Comparison of ENCODE assay signal across 8 cellular contexts in the genomic region with DNA sequence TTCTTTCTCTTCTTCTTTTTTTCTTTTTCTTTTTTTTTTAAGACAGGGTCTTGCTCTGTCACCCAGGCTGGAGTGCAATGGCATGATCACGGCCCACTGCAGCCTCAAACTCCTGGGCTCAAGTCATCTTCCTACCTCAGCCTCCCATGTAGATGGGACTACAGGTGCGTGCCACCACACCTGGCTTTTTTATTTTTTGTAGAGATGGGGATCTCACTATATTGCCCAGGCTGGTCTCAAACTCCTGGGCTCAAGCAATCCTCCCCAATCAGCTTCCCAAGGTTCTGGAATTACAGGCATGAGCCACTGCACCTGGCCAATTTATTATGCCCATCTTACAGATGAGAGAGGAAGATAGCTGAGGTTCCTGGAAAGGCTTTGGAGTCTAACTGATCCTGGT. TPM values are rescaled to one million over a fixed set of nuclear protein-coding genes. Genes with fewer than 3 reads are reported as not detected.
A peak's percentile ranks its signal among the peaks of the same experiment; 100 is the strongest.
DNase-seq lines count a peak whose midpoint lies in the region; ATAC-seq and TF ChIP-seq lines count a peak whose summit lies in the region.
"Not testable (repeated sequence)": the region's sequence is repeated elsewhere in the genome, so short reads cannot be mapped to it uniquely, and the experiment has no call there.

No MANE protein-coding gene starts in this region.

- TF ChIP-seq EP300 in sigmoid colon (IDR thresholded peaks at IDR 0.05), result not testable (repeated sequence)

- POLR2A ChIA-PET in T-cell (lab: Charles Lee), result interaction anchor here in 1 of 2 donors (0.6 kb wide), 1 partner anchor 23 kb away, joined by 4 read pairs; no protein-coding TSS in a partner anchor

- not testable (repeated sequence) for H3K27me3 Mint-ChIP-seq in T-cell; activated T-cell treated with anti-CD3 and anti-CD28 coated beads, Interleukin-2, amount 50 U/mL, for 24 hours
- H3K27me3 Mint-ChIP-seq in endodermal cell (ENCODE audit: insufficient read depth), result peaks cover 38% of the 10 kb centered on the region

- intact Hi-C loops in adrenal gland (cut with DNase I); thyroid gland (cut with DNase I): not testable (repeated sequence)
- intact Hi-C loops in sigmoid colon (cut with DNase I), result loop anchor here (5.0 kb wide), 1 partner anchor 241 kb away; no protein-coding TSS in a partner anchor

- TF ChIP-seq POLR2A in adrenal gland (IDR thresholded peaks at IDR 0.05); sigmoid colon (IDR thresholded peaks at IDR 0.05); thyroid gland (IDR thresholded peaks at IDR 0.05): not testable (repeated sequence)

- peaks cover 13 to 38% (median 29%) of the 10 kb centered on the region in 3 donors for H3K4me1 Mint-ChIP-seq in T-cell
- H3K4me1 Mint-ChIP-seq in activated T-cell treated with anti-CD3 and anti-CD28 coated beads, Interleukin-2, amount 50 U/mL, for 24 hours (ENCODE audit: low read depth), result peaks cover 41% of the 10 kb centered on the region
- not testable (repeated sequence) for H3K4me1 Mint-ChIP-seq in endodermal cell

- H3K36me3 ChIP-seq in adrenal gland (replicated peaks in 1 of 2); endodermal cell (ENCODE audit: control insufficient read depth, insufficient read depth, low read length); muscle layer of colon (ENCODE audit: insufficient read depth, low read length); sigmoid colon; thyroid gland: not testable (repeated sequence)

- H3K27ac Mint-ChIP-seq in T-cell, result peak overlapping the region in 1 of 2 donors; percentile 22
- not testable (repeated sequence) for H3K27ac Mint-ChIP-seq in activated T-cell treated with anti-CD3 and anti-CD28 coated beads, Interleukin-2, amount 50 U/mL, for 24 hours; endodermal cell

- DNase-seq in T-cell; activated T-cell treated with anti-CD3 and anti-CD28 coated beads, Interleukin-2, amount 50 U/mL, for 24 hours; adrenal gland; endodermal cell; sigmoid colon; thyroid gland: not testable (repeated sequence)

- peak overlapping the region in 1 of 4 donors; percentile 73 for H3K4me3 ChIP-seq in adrenal gland
- H3K4me3 ChIP-seq in endodermal cell (ENCODE audit: low read length); muscle layer of colon (ENCODE audit: low read depth in 1 of 2, low read length in 2 of 2); sigmoid colon; thyroid gland (replicated peaks in 1 of 3): not testable (repeated sequence)

- not testable (repeated sequence) for H3K36me3 Mint-ChIP-seq in T-cell; endodermal cell (ENCODE audit: low read depth)
- H3K36me3 Mint-ChIP-seq in activated T-cell treated with anti-CD3 and anti-CD28 coated beads, Interleukin-2, amount 50 U/mL, for 24 hours (ENCODE audit: low read depth), result peaks cover 21% of the 10 kb centered on the region

- H3K4me3 Mint-ChIP-seq in T-cell (peak overlapping the region; percentile 25 to 56 (median 54)), endodermal cell (peak overlapping the region; percentile 58)
- peak overlapping the region; percentile 85 for H3K4me3 Mint-ChIP-seq in activated T-cell treated with anti-CD3 and anti-CD28 coated beads, Interleukin-2, amount 50 U/mL, for 24 hours

- H3K9me3 ChIP-seq in adrenal gland (replicated peaks in 1 of 3); endodermal cell (ENCODE audit: control insufficient read depth, low read length); muscle layer of colon (ENCODE audit: low read length); sigmoid colon; thyroid gland: not testable (repeated sequence)

- WGBS in adrenal gland, 4 donors, result 57 to 80% (median 76%) methylated on average over 2 of the region's 2 CpGs
- 89 to 100% methylated on average over 1 to 2 of the region's 2 CpGs for WGBS in endodermal cell (ENCODE audit: insufficient coverage in 1 of 2, insufficient read length in 1 of 2), 2 experiments
- WGBS in sigmoid colon, 2 donors, result 84 to 94% methylated on average over 2 of the region's 2 CpGs
- 89 to 95% methylated on average over 2 of the region's 2 CpGs for WGBS in thyroid gland, 2 donors

- TF ChIP-seq CTCF in C4-2B (conservative IDR thresholded peaks at IDR 0.05); adrenal gland (IDR thresholded peaks at IDR 0.05); endodermal cell (conservative IDR thresholded peaks at IDR 0.05); sigmoid colon (IDR thresholded peaks at IDR 0.05); thyroid gland (IDR thresholded peaks at IDR 0.05): not testable (repeated sequence)

- H3K4me1 ChIP-seq in adrenal gland (replicated peaks in 1 of 2) (peaks cover 37 to 58% of the 10 kb centered on the region in 2 donors), muscle layer of colon (ENCODE audit: insufficient read depth, low read length) (peaks cover 27% of the 10 kb centered on the region), sigmoid colon (peaks cover 0 to 40% (median 32%) of the 10 kb centered on the region in 4 donors), thyroid gland (peaks cover 22 to 42% of the 10 kb centered on the region in 2 donors)
- H3K4me1 ChIP-seq in endodermal cell (ENCODE audit: control insufficient read depth, insufficient read depth, low read length), result not testable (repeated sequence)

- H3K27me3 ChIP-seq in adrenal gland; endodermal cell (ENCODE audit: control insufficient read depth, insufficient read depth, low read length, poor library complexity, severe bottlenecking); muscle layer of colon (ENCODE audit: control insufficient read depth in 1 of 2, insufficient read depth in 2 of 2, low read length in 2 of 2); sigmoid colon; thyroid gland: not testable (repeated sequence)

- H3K9me3 Mint-ChIP-seq in T-cell; activated T-cell treated with anti-CD3 and anti-CD28 coated beads, Interleukin-2, amount 50 U/mL, for 24 hours; endodermal cell: not testable (repeated sequence)

- not testable (repeated sequence) for ATAC-seq in T-cell (replicated peaks in 1 of 4)

- peak overlapping the region; percentile 88 for H3K27ac ChIP-seq in C4-2B
- H3K27ac ChIP-seq in adrenal gland, result peak overlapping the region in 3 of 5 donors; percentile 58 to 92 (median 77)
- H3K27ac ChIP-seq in endodermal cell (ENCODE audit: low read depth, low read length), result not testable (repeated sequence)
- peak overlapping the region; percentile 87 for H3K27ac ChIP-seq in muscle layer of colon (ENCODE audit: low read depth, low read length)
- H3K27ac ChIP-seq in sigmoid colon, result peak overlapping the region; percentile 85 to 89 (median 87)
- peak overlapping the region; percentile 78 to 91 (median 83) for H3K27ac ChIP-seq in thyroid gland

- not testable (repeated sequence) for H3K9ac ChIP-seq in endodermal cell (ENCODE audit: extremely low read depth, low read length, poor library complexity, severe bottlenecking); muscle layer of colon (ENCODE audit: low read length)

- CTCF ChIA-PET in T-cell (lab: Charles Lee), result interaction anchor here in 1 of 2 donors (0.7 kb wide), 1 partner anchor 15 kb away, joined by 3 read pairs; no protein-coding TSS in a partner anchor

RNA-seq across cellular contexts. Expression of a gene that starts 1.3 kb away (rescaled TPM):
- total RNA-seq in T-cell (1 to 10 TPM; 1.1 to 1.7 (median 1.3) TPM), adrenal gland (100 to 1,000 TPM in 7 of 8 donors, 10 to 100 TPM in 1; 83.1 to 261 (median 176) TPM), endodermal cell (10 to 100 TPM; 10.1 to 13.3 TPM), sigmoid colon (10 to 100 TPM; 45.7 to 57.8 (median 56.5) TPM), thyroid gland (10 to 100 TPM; 32.1 to 44.8 (median 35.9) TPM)
- polyA plus RNA-seq in adrenal gland (100 to 1,000 TPM in 2 of 3 donors, 10 to 100 TPM in 1; 51.5 to 281 (median 260) TPM), sigmoid colon (10 to 100 TPM; 14.0 to 21.6 (median 19.7) TPM)
- polyA plus RNA-seq in endodermal cell (2013, experiment 1 of 2), result 13.6 TPM
- polyA plus RNA-seq in endodermal cell (2013, experiment 2 of 2), result 14.6 TPM

RNA-seq across cellular contexts. Expression of a gene that starts 21.3 kb away (rescaled TPM):
- 10 to 100 TPM; 18.3 to 41.3 (median 38.1) TPM for total RNA-seq in T-cell
- 10 to 100 TPM; 13.3 to 34.9 (median 22.0) TPM for total RNA-seq in adrenal gland
- 10 to 100 TPM; 16.0 to 25.6 (median 21.2) TPM for polyA plus RNA-seq in adrenal gland
- total RNA-seq in endodermal cell, result 10 to 100 TPM; 28.6 to 34.0 TPM
- 26.9 TPM for polyA plus RNA-seq in endodermal cell (2013, experiment 1 of 2)
- polyA plus RNA-seq in endodermal cell (2013, experiment 2 of 2), result 28.9 TPM
- 10 to 100 TPM; 22.5 to 34.6 (median 31.4) TPM for total RNA-seq in sigmoid colon
- 10 to 100 TPM; 15.6 to 23.6 (median 16.9) TPM for polyA plus RNA-seq in sigmoid colon
- 10 to 100 TPM; 23.7 to 46.6 (median 30.3) TPM for total RNA-seq in thyroid gland

RNA-seq across cellular contexts. Expression of a gene that starts 21.3 kb away (rescaled TPM):
- total RNA-seq in T-cell (10 to 100 TPM; 29.1 to 46.5 (median 41.1) TPM), adrenal gland (100 to 1,000 TPM in 5 of 8 donors, 10 to 100 TPM in 3; 59.1 to 148 (median 122) TPM), endodermal cell (10 to 100 TPM; 52.4 to 62.0 TPM), sigmoid colon (10 to 100 TPM; 53.2 to 72.9 (median 67.6) TPM), thyroid gland (10 to 100 TPM; 64.2 to 93.3 (median 83.3) TPM)
- polyA plus RNA-seq in adrenal gland (100 to 1,000 TPM in 2 of 3 donors, 10 to 100 TPM in 1; 49.7 to 133 (median 117) TPM), sigmoid colon (10 to 100 TPM; 52.2 to 87.1 (median 78.4) TPM)
- 84.8 TPM for polyA plus RNA-seq in endodermal cell (2013, experiment 1 of 2)
- polyA plus RNA-seq in endodermal cell (2013, experiment 2 of 2), result 74.3 TPM

RNA-seq across cellular contexts. Expression of a gene that starts 21.9 kb away (rescaled TPM):
- 100 to 1,000 TPM; 144 to 160 (median 147) TPM for total RNA-seq in T-cell
- total RNA-seq in adrenal gland, result 100 to 1,000 TPM; 138 to 249 (median 184) TPM
- 100 to 1,000 TPM in 1 of 3 donors, 10 to 100 TPM in 2; 75.8 to 140 (median 77.4) TPM for polyA plus RNA-seq in adrenal gland
- total RNA-seq in endodermal cell, result 100 to 1,000 TPM; 150 to 153 TPM
- polyA plus RNA-seq in endodermal cell (2013, experiment 1 of 2), result 114 TPM
- 116 TPM for polyA plus RNA-seq in endodermal cell (2013, experiment 2 of 2)
- 100 to 1,000 TPM in 3 of 4 donors, 10 to 100 TPM in 1; 75.6 to 150 (median 128) TPM for total RNA-seq in sigmoid colon
- polyA plus RNA-seq in sigmoid colon, result 100 to 1,000 TPM; 190 to 240 (median 211) TPM
- 100 to 1,000 TPM; 155 to 232 (median 187) TPM for total RNA-seq in thyroid gland

RNA-seq across cellular contexts. Expression of a gene that starts 39.1 kb away (rescaled TPM):
- 10 to 100 TPM; 59.8 to 94.9 (median 67.4) TPM for total RNA-seq in T-cell
- total RNA-seq in adrenal gland, result 10 to 100 TPM; 13.8 to 68.0 (median 45.5) TPM
- polyA plus RNA-seq in adrenal gland, result 100 to 1,000 TPM in 2 of 3 donors, 10 to 100 TPM in 1; 10.1 to 214 (median 146) TPM
- 10 to 100 TPM; 21.6 to 35.0 TPM for total RNA-seq in endodermal cell
- 32.0 TPM for polyA plus RNA-seq in endodermal cell (2013, experiment 1 of 2)
- polyA plus RNA-seq in endodermal cell (2013, experiment 2 of 2), result 27.1 TPM
- 100 to 1,000 TPM in 1 of 4 donors, 10 to 100 TPM in 3; 32.9 to 117 (median 45.1) TPM for total RNA-seq in sigmoid colon
- polyA plus RNA-seq in sigmoid colon, result 10 to 100 TPM in 1 of 3 donors, 1 to 10 TPM in 2; 4.4 to 46.4 (median 9.0) TPM
- 10 to 100 TPM; 39.0 to 64.6 (median 56.9) TPM for total RNA-seq in thyroid gland

Comparison
In these comparisons a context has a peak if more than half of its experiments do, and no peak if none do; other contexts are left out.
1. RNA of a gene that starts 1.3 kb away (total RNA-seq): 83.1 to 261 TPM in adrenal gland, 45.7 to 57.8 TPM in sigmoid colon, 32.1 to 44.8 TPM in thyroid gland and 10.1 to 13.3 TPM in endodermal cell; 1.1 to 1.7 TPM in T-cell; every median in the first group is over 4 times any median in the second.
2. Peak in every context shown above with its lines, with median percentiles within 50 percentile points of each other: H3K4me3 Mint-ChIP-seq.